11 cellular contexts compared by ENCODE assay signal in the genomic region with DNA sequence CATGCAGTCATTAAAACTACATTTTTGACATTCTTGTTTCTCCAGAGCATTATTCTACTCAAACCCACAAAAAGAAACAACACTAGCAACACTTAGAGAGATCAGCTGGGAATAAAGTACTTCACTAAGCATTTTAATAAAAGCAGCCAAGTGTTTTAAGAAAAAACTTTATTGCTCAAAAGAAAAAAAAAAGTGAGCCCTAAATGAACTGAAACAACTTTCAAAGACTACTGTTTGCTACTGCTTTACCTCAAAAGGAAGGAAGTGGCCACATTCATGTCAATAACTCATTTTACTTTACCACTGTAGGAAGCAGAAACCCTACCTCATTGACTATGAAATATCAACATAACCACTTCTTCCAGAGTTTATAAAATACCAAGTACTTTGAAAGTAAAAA.
DNase-seq lines count a peak whose midpoint lies in the region; ATAC-seq and FAIRE-seq lines count a peak whose summit lies in the region.
"Had no signal": no experiment of that assay in that cellular context is flagged by ENCODE, and none has a peak within 500 bp of the region (broad histone marks: within the 10 kb centered on the region; RNA-seq: fewer than 3 reads in every experiment).

No MANE protein-coding gene starts in this region.

- H3K4me1 Mint-ChIP-seq in activated CD4-positive, alpha-beta memory T cell treated with anti-CD3 and anti-CD28 coated beads, Interleukin-2, amount 10 ng/mL, durations not matched to agents 7 days and 5 days, result peaks cover 24% of the 10 kb centered on the region
- H3K4me1 Mint-ChIP-seq in activated CD4-positive, alpha-beta memory T cell treated with anti-CD3 and anti-CD28 coated beads for 36 hours (ENCODE audit: low read depth), result peaks cover 16% of the 10 kb centered on the region
- H3K4me1 Mint-ChIP-seq in T-helper 2 cell treated with Interferon-gamma antibody and Interleukin-4, amounts not matched to agents 5 μg/mL and 100 μg/mL, for 36 hours (ENCODE audit: low read depth), result peaks cover 23% of the 10 kb centered on the region

- H3K27me3 Mint-ChIP-seq in activated CD4-positive, alpha-beta memory T cell treated with anti-CD3 and anti-CD28 coated beads, Interleukin-2, amount 10 ng/mL, durations not matched to agents 7 days and 5 days, result peaks cover 23% of the 10 kb centered on the region
- H3K27me3 Mint-ChIP-seq in activated CD4-positive, alpha-beta memory T cell treated with anti-CD3 and anti-CD28 coated beads for 36 hours, result peaks cover 2% of the 10 kb centered on the region
- H3K27me3 Mint-ChIP-seq in T-helper 2 cell treated with Interferon-gamma antibody and Interleukin-4, amounts not matched to agents 5 μg/mL and 100 μg/mL, for 36 hours (ENCODE audit: low read depth), result peaks cover 19% of the 10 kb centered on the region

- H3K27me3 ChIP-seq in small intestine (ENCODE audit: control insufficient read depth in 2 of 2, insufficient read depth in 2 of 2, low read length in 2 of 2), result no peaks in the 10 kb centered on the region

- intact Hi-C loops in activated CD4-positive, alpha-beta memory T cell treated with anti-CD3 and anti-CD28 coated beads for 36 hours (cut with micrococcal nuclease), result loop anchor here (5.0 to 10.0 kb wide), 2 partner anchors 53 to 140 kb away; no protein-coding TSS in a partner anchor

- H3K36me3 Mint-ChIP-seq in activated CD4-positive, alpha-beta memory T cell treated with anti-CD3 and anti-CD28 coated beads, Interleukin-2, amount 10 ng/mL, durations not matched to agents 7 days and 5 days (ENCODE audit: low read depth), result no peaks in the 10 kb centered on the region
- no peaks in the 10 kb centered on the region for H3K36me3 Mint-ChIP-seq in activated CD4-positive, alpha-beta memory T cell treated with anti-CD3 and anti-CD28 coated beads for 36 hours
- no peaks in the 10 kb centered on the region for H3K36me3 Mint-ChIP-seq in T-helper 2 cell treated with Interferon-gamma antibody and Interleukin-4, amounts not matched to agents 5 μg/mL and 100 μg/mL, for 36 hours (ENCODE audit: low read depth)

- CTCF ChIA-PET in activated CD4-positive, alpha-beta memory T cell treated with anti-CD3 and anti-CD28 coated beads, Interleukin-2, amount 10 ng/mL, durations not matched to agents 7 days and 5 days (lab: Charles Lee), result interaction anchor here (1.1 to 2.7 kb wide), 3 partner anchors 11 to 141 kb away, joined by 3 to 13 read pairs (median 6); no protein-coding TSS in a partner anchor
- CTCF ChIA-PET in activated CD4-positive, alpha-beta memory T cell treated with anti-CD3 and anti-CD28 coated beads for 36 hours (lab: Charles Lee), result interaction anchor here (2.3 to 2.6 kb wide), 2 partner anchors 50 to 139 kb away, joined by 9 to 12 read pairs; no protein-coding TSS in a partner anchor

- peak overlapping the region; percentile 17 for H3K27ac Mint-ChIP-seq in activated CD4-positive, alpha-beta memory T cell treated with anti-CD3 and anti-CD28 coated beads, Interleukin-2, amount 10 ng/mL, durations not matched to agents 7 days and 5 days
- no peak overlapping the region for H3K27ac Mint-ChIP-seq in activated CD4-positive, alpha-beta memory T cell treated with anti-CD3 and anti-CD28 coated beads for 36 hours
- H3K27ac Mint-ChIP-seq in T-helper 2 cell treated with Interferon-gamma antibody and Interleukin-4, amounts not matched to agents 5 μg/mL and 100 μg/mL, for 36 hours, result peak overlapping the region; percentile 62
- H3K27ac Mint-ChIP-seq: activated B cell treated with CpG ODN at 0.5 μM for 24 hours had no signal

- no peaks in the 10 kb centered on the region for H3K9me3 Mint-ChIP-seq in activated CD4-positive, alpha-beta memory T cell treated with anti-CD3 and anti-CD28 coated beads, Interleukin-2, amount 10 ng/mL, durations not matched to agents 7 days and 5 days
- no peaks in the 10 kb centered on the region for H3K9me3 Mint-ChIP-seq in activated CD4-positive, alpha-beta memory T cell treated with anti-CD3 and anti-CD28 coated beads for 36 hours
- H3K9me3 Mint-ChIP-seq in T-helper 2 cell treated with Interferon-gamma antibody and Interleukin-4, amounts not matched to agents 5 μg/mL and 100 μg/mL, for 36 hours, result no peaks in the 10 kb centered on the region
- H3K9me3 Mint-ChIP-seq: activated B cell treated with CpG ODN at 0.5 μM for 24 hours had no signal

- no peak for DNase-seq in activated CD4-positive, alpha-beta memory T cell treated with anti-CD3 and anti-CD28 coated beads, Interleukin-2, amount 10 ng/mL, durations not matched to agents 7 days and 5 days
- DNase-seq in activated CD4-positive, alpha-beta memory T cell treated with anti-CD3 and anti-CD28 coated beads for 36 hours, result no peak
- no peak for DNase-seq in T-helper 2 cell treated with Interferon-gamma antibody and Interleukin-4, amounts not matched to agents 5 μg/mL and 100 μg/mL, for 36 hours (ENCODE audit: low spot score)
- peak; percentile 48 for DNase-seq in small intestine
- DNase-seq: activated B cell treated with CpG ODN at 0.5 μM for 24 hours, NCI-H345 had no signal

- peak; percentile 91 for FAIRE-seq in small intestine (lab: Jason Lieb, UNC)

- H3K36me3 ChIP-seq in small intestine (ENCODE audit: control insufficient read depth in 2 of 2, insufficient read depth in 2 of 2, low read length in 2 of 2), result peaks cover 2 to 9% of the 10 kb centered on the region in 2 donors
- H3K36me3 ChIP-seq: prostate gland had no signal

- no peak overlapping the region for H3K27ac ChIP-seq in small intestine (ENCODE audit: low read depth in 1 of 2, low read length in 1 of 2)
- H3K27ac ChIP-seq: prostate gland had no signal

- H3K4me3 ChIP-seq in small intestine (ENCODE audit: low read depth in 1 of 2, low read length in 2 of 2), result no peak overlapping the region
- H3K4me3 ChIP-seq: prostate gland had no signal

- POLR2A ChIA-PET in activated CD4-positive, alpha-beta memory T cell treated with anti-CD3 and anti-CD28 coated beads, Interleukin-2, amount 10 ng/mL, durations not matched to agents 7 days and 5 days (lab: Charles Lee), result interaction anchor here (0.7 kb wide), 1 partner anchor 137 kb away, joined by 3 read pairs; no protein-coding TSS in a partner anchor
- POLR2A ChIA-PET in activated CD4-positive, alpha-beta memory T cell treated with anti-CD3 and anti-CD28 coated beads for 36 hours (lab: Charles Lee), result no interaction called here

- peak overlapping the region; percentile 38 for H3K4me3 Mint-ChIP-seq in activated CD4-positive, alpha-beta memory T cell treated with anti-CD3 and anti-CD28 coated beads, Interleukin-2, amount 10 ng/mL, durations not matched to agents 7 days and 5 days
- no peak overlapping the region for H3K4me3 Mint-ChIP-seq in activated CD4-positive, alpha-beta memory T cell treated with anti-CD3 and anti-CD28 coated beads for 36 hours
- peak overlapping the region; percentile 71 for H3K4me3 Mint-ChIP-seq in T-helper 2 cell treated with Interferon-gamma antibody and Interleukin-4, amounts not matched to agents 5 μg/mL and 100 μg/mL, for 36 hours
- H3K4me3 Mint-ChIP-seq: activated B cell treated with CpG ODN at 0.5 μM for 24 hours had no signal

- no peaks in the 10 kb centered on the region for H3K4me1 ChIP-seq in small intestine (ENCODE audit: control insufficient read depth in 2 of 2, insufficient read depth in 1 of 2, low read depth in 1 of 2, low read length in 1 of 2)

- ATAC-seq in HG02938 (IDR thresholded peaks at IDR 0.05; ENCODE audit: unreplicated experiment) (peak; percentile 79), GM19023 (IDR thresholded peaks at IDR 0.05; ENCODE audit: unreplicated experiment) (no peak), HG03097 (IDR thresholded peaks at IDR 0.05; ENCODE audit: low FRiP score, unreplicated experiment) (no peak), GM18520 (IDR thresholded peaks at IDR 0.05; ENCODE audit: unreplicated experiment) (no peak)

- no peaks in the 10 kb centered on the region for H3K9me3 ChIP-seq in small intestine (ENCODE audit: control insufficient read depth, low read depth)
- H3K9me3 ChIP-seq: prostate gland had no signal
